In genomic region chr2:50347355-50348044, GRCh38 we compare ENCODE assay signal across 12 cellular contexts.
DNase-seq lines count a peak whose midpoint lies in the region; ATAC-seq and TF ChIP-seq lines count a peak whose summit lies in the region.
"Had no signal": no experiment of that assay in that cellular context is flagged by ENCODE, and none has a peak within 500 bp of the region (broad histone marks: within the 10 kb centered on the region; RNA-seq: fewer than 3 reads in every experiment).

No MANE protein-coding gene starts in this region.

- H3K9ac ChIP-seq in iPS-20b (ENCODE audit: low read depth, low read length) (peak overlapping the region; percentile 36; the same call in 1 of the 2 replicates), smooth muscle cell (ENCODE audit: low read depth) (no peak overlapping the region)

- ATAC-seq in HG02759 (IDR thresholded peaks at IDR 0.05; ENCODE audit: unreplicated experiment), result no peak
- ATAC-seq: left lobe of liver had no signal

- H3K4me3 Mint-ChIP-seq in activated T-helper 1 cell treated with anti-CD3 and anti-CD28 coated beads, Interleukin-12 subunit alpha, Interleukin-12 subunit beta, Interleukin-2, Interleukin-4 antibody, amounts not matched to agents 30 ng/mL and 10 ng/mL and 1 ng/mL, durations not matched to agents 14 hours and 24 hours and 36 hours, result no peak overlapping the region
- H3K4me3 Mint-ChIP-seq: activated naive CD4-positive, alpha-beta T cell treated with anti-CD3 and anti-CD28 coated beads, Interleukin-2, amount 50 U/mL, for 24 hours had no signal

- intact Hi-C loops in activated T-helper 1 cell treated with anti-CD3 and anti-CD28 coated beads, Interleukin-12 subunit alpha, Interleukin-12 subunit beta, Interleukin-2, Interleukin-4 antibody, amounts not matched to agents 30 ng/mL and 10 ng/mL and 1 ng/mL, durations not matched to agents 14 hours and 24 hours and 36 hours (cut with micrococcal nuclease), result no loop called here

- H3K79me2 ChIP-seq in smooth muscle cell (ENCODE audit: low read depth), result no peaks in the 10 kb centered on the region

- H3K4me1 Mint-ChIP-seq in activated T-helper 1 cell treated with anti-CD3 and anti-CD28 coated beads, Interleukin-12 subunit alpha, Interleukin-12 subunit beta, Interleukin-2, Interleukin-4 antibody, amounts not matched to agents 30 ng/mL and 10 ng/mL and 1 ng/mL, durations not matched to agents 14 hours and 24 hours and 36 hours (ENCODE audit: low read depth), result no peaks in the 10 kb centered on the region
- H3K4me1 Mint-ChIP-seq: activated naive CD4-positive, alpha-beta T cell treated with anti-CD3 and anti-CD28 coated beads, Interleukin-2, amount 50 U/mL, for 24 hours had no signal

- H3K27me3 ChIP-seq in WERI-Rb-1 (ENCODE audit: insufficient read depth, low read depth, severe bottlenecking), result no peaks in the 10 kb centered on the region
- H3K27me3 ChIP-seq in iPS-20b (ENCODE audit: insufficient read depth, low read length), result peaks cover 59% of the 10 kb centered on the region
- peaks cover 98% of the 10 kb centered on the region for H3K27me3 ChIP-seq in smooth muscle cell (ENCODE audit: low read depth)

- WGBS in smooth muscle cell (ENCODE audit: low lambda C conversion rate), result 2% methylated on average over 42 of the region's 42 CpGs

- H3K27ac Mint-ChIP-seq in activated T-helper 1 cell treated with anti-CD3 and anti-CD28 coated beads, Interleukin-12 subunit alpha, Interleukin-12 subunit beta, Interleukin-2, Interleukin-4 antibody, amounts not matched to agents 30 ng/mL and 10 ng/mL and 1 ng/mL, durations not matched to agents 14 hours and 24 hours and 36 hours, result no peak overlapping the region
- H3K27ac Mint-ChIP-seq: activated naive CD4-positive, alpha-beta T cell treated with anti-CD3 and anti-CD28 coated beads, Interleukin-2, amount 50 U/mL, for 24 hours had no signal

- no peaks in the 10 kb centered on the region for H3F3A ChIP-seq in smooth muscle cell (ENCODE audit: low read depth)

- H3K27ac ChIP-seq in WERI-Rb-1, result no peak overlapping the region
- H3K27ac ChIP-seq in iPS-20b (ENCODE audit: low read length), result no peak overlapping the region
- H3K27ac ChIP-seq in smooth muscle cell (ENCODE audit: low read depth), result no peak overlapping the region
- H3K27ac ChIP-seq: epithelial cell of prostate had no signal

- H3K36me3 ChIP-seq in WERI-Rb-1, result no peaks in the 10 kb centered on the region
- H3K36me3 ChIP-seq in iPS-20b (ENCODE audit: insufficient read depth, low read depth, low read length), result no peaks in the 10 kb centered on the region
- no peaks in the 10 kb centered on the region for H3K36me3 ChIP-seq in smooth muscle cell (ENCODE audit: low read depth)

- H3K9me3 Mint-ChIP-seq in activated T-helper 1 cell treated with anti-CD3 and anti-CD28 coated beads, Interleukin-12 subunit alpha, Interleukin-12 subunit beta, Interleukin-2, Interleukin-4 antibody, amounts not matched to agents 30 ng/mL and 10 ng/mL and 1 ng/mL, durations not matched to agents 14 hours and 24 hours and 36 hours, result no peaks in the 10 kb centered on the region
- H3K9me3 Mint-ChIP-seq: activated naive CD4-positive, alpha-beta T cell treated with anti-CD3 and anti-CD28 coated beads, Interleukin-2, amount 50 U/mL, for 24 hours had no signal

- DNase-seq in NCI-H2107 treated with DMSO at 0.1 percent for 48 hours (lab: John Stamatoyannopoulos, UW; ENCODE audit: unreplicated experiment) (peak; percentile 43), NCI-H2107 (lab: John Stamatoyannopoulos, UW) (no peak), WERI-Rb-1 (peak; percentile 50), smooth muscle cell (lab: John Stamatoyannopoulos, UW; ENCODE audit: unreplicated experiment) (no peak), AML-193 (lab: John Stamatoyannopoulos, UW) (no peak)
- DNase-seq in activated T-helper 1 cell treated with anti-CD3 and anti-CD28 coated beads, Interleukin-12 subunit alpha, Interleukin-12 subunit beta, Interleukin-2, Interleukin-4 antibody, amounts not matched to agents 30 ng/mL and 10 ng/mL and 1 ng/mL, durations not matched to agents 14 hours and 24 hours and 36 hours (ENCODE audit: low spot score), result no peak
- DNase-seq: activated CD4-positive, CD25-positive, alpha-beta regulatory T cell had no signal

- peaks cover 29% of the 10 kb centered on the region for H3K27me3 Mint-ChIP-seq in activated T-helper 1 cell treated with anti-CD3 and anti-CD28 coated beads, Interleukin-12 subunit alpha, Interleukin-12 subunit beta, Interleukin-2, Interleukin-4 antibody, amounts not matched to agents 30 ng/mL and 10 ng/mL and 1 ng/mL, durations not matched to agents 14 hours and 24 hours and 36 hours (ENCODE audit: insufficient read depth)

- H2AFZ ChIP-seq in smooth muscle cell (ENCODE audit: low read depth), result peak overlapping the region; percentile 12

- no peaks in the 10 kb centered on the region for H4K20me1 ChIP-seq in smooth muscle cell (ENCODE audit: low read depth)

- no peaks in the 10 kb centered on the region for H3K9me3 ChIP-seq in WERI-Rb-1 (ENCODE audit: severe bottlenecking)
- no peaks in the 10 kb centered on the region for H3K9me3 ChIP-seq in iPS-20b (ENCODE audit: insufficient read depth, low read depth, low read length)
- no peaks in the 10 kb centered on the region for H3K9me3 ChIP-seq in smooth muscle cell (replicated peaks; ENCODE audit: low read depth)

- H3K4me2 ChIP-seq in smooth muscle cell, result peak overlapping the region; percentile 85

- TF ChIP-seq CTCF in WERI-Rb-1 (IDR thresholded peaks at IDR 0.05; ENCODE audit: low read depth, low read length) (no peak), smooth muscle cell (IDR thresholded peaks at IDR 0.05; ENCODE audit: borderline replicate concordance, insufficient read depth, poor library complexity, severe bottlenecking) (no peak)

- no peaks in the 10 kb centered on the region for H3K36me3 Mint-ChIP-seq in activated T-helper 1 cell treated with anti-CD3 and anti-CD28 coated beads, Interleukin-12 subunit alpha, Interleukin-12 subunit beta, Interleukin-2, Interleukin-4 antibody, amounts not matched to agents 30 ng/mL and 10 ng/mL and 1 ng/mL, durations not matched to agents 14 hours and 24 hours and 36 hours (ENCODE audit: low read depth)
- H3K36me3 Mint-ChIP-seq: activated naive CD4-positive, alpha-beta T cell treated with anti-CD3 and anti-CD28 coated beads, Interleukin-2, amount 50 U/mL, for 24 hours had no signal

- H3K4me1 ChIP-seq in iPS-20b (ENCODE audit: insufficient read depth, low read length) (peaks cover 11% of the 10 kb centered on the region; the same call in 1 of the 2 replicates), smooth muscle cell (ENCODE audit: low read depth) (peaks cover 14% of the 10 kb centered on the region)

- H3K4me3 ChIP-seq in WERI-Rb-1 (ENCODE audit: low read depth, low read length), result peak overlapping the region; percentile 52
- peak overlapping the region; percentile 68 for H3K4me3 ChIP-seq in iPS-20b (ENCODE audit: low read length)
- H3K4me3 ChIP-seq in smooth muscle cell, result peak overlapping the region; percentile 51

Comparison
In these comparisons a context has a peak if more than half of its experiments do, and no peak if none do; other contexts are left out.
1. DNase-seq: peak in NCI-H2107 treated with DMSO at 0.1 percent for 48 hours (single experiment) and WERI-Rb-1 (single experiment); none in NCI-H2107 (single experiment), smooth muscle cell (single experiment), AML-193 (0 of 2) and activated T-helper 1 cell treated with anti-CD3 and anti-CD28 coated beads, Interleukin-12 subunit alpha, Interleukin-12 subunit beta, Interleukin-2, Interleukin-4 antibody, amounts not matched to agents 30 ng/mL and 10 ng/mL and 1 ng/mL, durations not matched to agents 14 hours and 24 hours and 36 hours (single experiment).
2. Peak in every context shown above with its lines, with median percentiles within 50 percentile points of each other: H3K4me3 ChIP-seq.